Comparison of ENCODE assay signal across 1 cellular context in genomic region chr4:7868892-7869471, GRCh38.
TF ChIP-seq lines count a peak whose summit lies in the region.

No MANE protein-coding gene starts in this region.

TF ChIP-seq in HEK293, 187 proteins besides CTCF, POLR2A, EP300 and RAD21 (continued from another document):
- no peak for TF ChIP-seq KLF17 (tag by site-specific recombination; IDR thresholded peaks at IDR 0.05)
TF ChIP-seq in HEK293: peak in this region for 2.
